Comparison of ENCODE assay signal across 20 cellular contexts in genomic region chr4:130099159-130099558, GRCh38.
"Had no signal": no experiment of that assay in that cellular context is flagged by ENCODE, and none has a peak within 500 bp of the region (broad histone marks: within the 10 kb centered on the region; RNA-seq: fewer than 3 reads in every experiment).

No MANE protein-coding gene starts in this region.

- DNase-seq: dermis blood vessel endothelial cell; esophagus squamous epithelium; foreskin fibroblast; head of caudate nucleus; kidney; left cardiac atrium; left ventricle myocardium superior; mesendoderm; naive thymus-derived CD4-positive, alpha-beta T cell; nephron progenitor cell; psoas muscle; retina; right lobe of liver; stimulated activated CD4-positive, alpha-beta T cell treated with anti-CD3 and anti-CD28 coated beads, Interleukin-4, amount 100 ng/mL, for 1 hour; stimulated activated CD8-positive, alpha-beta memory T cell treated with anti-CD3 and anti-CD28 coated beads, Interleukin-4, amount 100 ng/mL, for 48 hours; stimulated activated naive CD8-positive, alpha-beta T cell treated with anti-CD3 and anti-CD28 coated beads, Interleukin-15, Interleukin-2, amounts not matched to agents 100 U/mL and 50 U/mL, for 24 hours; tibial artery; upper lobe of left lung; uterus had no signal

- ATAC-seq: left cardiac atrium; left ventricle myocardium superior; naive thymus-derived CD4-positive, alpha-beta T cell; psoas muscle; right lobe of liver; stimulated activated effector memory CD8-positive, alpha-beta T cell treated with anti-CD3 and anti-CD28 coated beads, Interleukin-12 subunit alpha, Interleukin-12 subunit beta, amount 100 ng/mL, for 72 hours; stimulated activated naive CD8-positive, alpha-beta T cell treated with anti-CD3 and anti-CD28 coated beads, Interleukin-15, Interleukin-2, amounts not matched to agents 100 U/mL and 50 U/mL, for 24 hours had no signal
